In the genomic region with DNA sequence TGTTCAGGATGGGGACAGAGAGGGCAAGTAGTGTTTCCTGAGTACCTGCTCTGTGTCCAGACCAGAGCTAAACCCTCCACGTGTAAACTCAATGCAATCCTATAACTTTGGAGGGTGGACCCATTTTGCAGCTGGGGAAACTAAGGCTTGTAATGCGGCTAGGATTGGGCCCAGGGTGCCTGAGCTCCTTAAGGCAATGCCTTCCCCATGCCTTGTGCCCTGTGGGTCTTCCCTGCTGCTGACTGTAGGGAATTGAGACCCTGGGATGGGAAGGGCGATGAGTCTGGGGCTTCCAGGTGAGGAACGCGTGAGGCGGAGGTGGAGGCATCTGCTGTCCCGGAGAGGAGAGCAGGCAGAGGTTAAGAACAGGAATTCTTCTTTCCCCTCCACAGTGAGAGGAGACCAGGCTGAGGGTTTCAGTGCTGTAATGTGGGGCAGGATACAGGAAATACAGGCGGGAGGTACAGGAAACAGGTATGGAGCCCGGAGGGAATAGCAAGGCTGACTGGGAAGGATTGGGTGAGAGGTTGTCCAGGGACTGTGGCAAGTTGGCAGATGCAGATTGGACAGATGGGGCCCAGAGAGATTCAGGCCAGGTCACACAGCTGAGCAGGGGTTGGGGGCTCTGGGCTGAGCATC, we compare ENCODE assay signal across 1 cellular context.
TF ChIP-seq lines count a peak whose summit lies in the region.

No MANE protein-coding gene starts in this region.

TF ChIP-seq in HCT116, 20 proteins besides CTCF, POLR2A, EP300 and RAD21 (continued from another document):
- TF ChIP-seq SRF (IDR thresholded peaks at IDR 0.05; ENCODE audit: low read depth): no peak
- no peak for TF ChIP-seq CEBPB (IDR thresholded peaks at IDR 0.05; ENCODE audit: low read depth)
- TF ChIP-seq, protein P1, sequence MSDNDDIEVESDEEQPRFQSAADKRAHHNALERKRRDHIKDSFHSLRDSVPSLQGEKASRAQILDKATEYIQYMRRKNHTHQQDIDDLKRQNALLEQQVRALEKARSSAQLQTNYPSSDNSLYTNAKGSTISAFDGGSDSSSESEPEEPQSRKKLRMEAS (IDR thresholded peaks at IDR 0.05): no peak
- TF ChIP-seq, protein P2, sequence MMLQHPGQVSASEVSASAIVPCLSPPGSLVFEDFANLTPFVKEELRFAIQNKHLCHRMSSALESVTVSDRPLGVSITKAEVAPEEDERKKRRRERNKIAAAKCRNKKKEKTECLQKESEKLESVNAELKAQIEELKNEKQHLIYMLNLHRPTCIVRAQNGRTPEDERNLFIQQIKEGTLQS (IDR thresholded peaks at IDR 0.05): no peak
- TF ChIP-seq, protein P3, sequence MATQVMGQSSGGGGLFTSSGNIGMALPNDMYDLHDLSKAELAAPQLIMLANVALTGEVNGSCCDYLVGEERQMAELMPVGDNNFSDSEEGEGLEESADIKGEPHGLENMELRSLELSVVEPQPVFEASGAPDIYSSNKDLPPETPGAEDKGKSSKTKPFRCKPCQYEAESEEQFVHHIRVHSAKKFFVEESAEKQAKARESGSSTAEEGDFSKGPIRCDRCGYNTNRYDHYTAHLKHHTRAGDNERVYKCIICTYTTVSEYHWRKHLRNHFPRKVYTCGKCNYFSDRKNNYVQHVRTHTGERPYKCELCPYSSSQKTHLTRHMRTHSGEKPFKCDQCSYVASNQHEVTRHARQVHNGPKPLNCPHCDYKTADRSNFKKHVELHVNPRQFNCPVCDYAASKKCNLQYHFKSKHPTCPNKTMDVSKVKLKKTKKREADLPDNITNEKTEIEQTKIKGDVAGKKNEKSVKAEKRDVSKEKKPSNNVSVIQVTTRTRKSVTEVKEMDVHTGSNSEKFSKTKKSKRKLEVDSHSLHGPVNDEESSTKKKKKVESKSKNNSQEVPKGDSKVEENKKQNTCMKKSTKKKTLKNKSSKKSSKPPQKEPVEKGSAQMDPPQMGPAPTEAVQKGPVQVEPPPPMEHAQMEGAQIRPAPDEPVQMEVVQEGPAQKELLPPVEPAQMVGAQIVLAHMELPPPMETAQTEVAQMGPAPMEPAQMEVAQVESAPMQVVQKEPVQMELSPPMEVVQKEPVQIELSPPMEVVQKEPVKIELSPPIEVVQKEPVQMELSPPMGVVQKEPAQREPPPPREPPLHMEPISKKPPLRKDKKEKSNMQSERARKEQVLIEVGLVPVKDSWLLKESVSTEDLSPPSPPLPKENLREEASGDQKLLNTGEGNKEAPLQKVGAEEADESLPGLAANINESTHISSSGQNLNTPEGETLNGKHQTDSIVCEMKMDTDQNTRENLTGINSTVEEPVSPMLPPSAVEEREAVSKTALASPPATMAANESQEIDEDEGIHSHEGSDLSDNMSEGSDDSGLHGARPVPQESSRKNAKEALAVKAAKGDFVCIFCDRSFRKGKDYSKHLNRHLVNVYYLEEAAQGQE (IDR thresholded peaks at IDR 0.05; ENCODE audit: low read depth): no peak
- TF ChIP-seq ZNF274 (IDR thresholded peaks at IDR 0.05; ENCODE audit: low read depth, low read length): no peak
- TF ChIP-seq ELF1 (IDR thresholded peaks at IDR 0.05; ENCODE audit: borderline replicate concordance, low read depth): no peak
- no peak for TF ChIP-seq SIN3A (IDR thresholded peaks at IDR 0.05; ENCODE audit: low read depth)
- no peak for TF ChIP-seq JUND (IDR thresholded peaks at IDR 0.05)
- TF ChIP-seq ZFX (IDR thresholded peaks at IDR 0.05): no peak
- no peak for TF ChIP-seq EZH2 (IDR thresholded peaks at IDR 0.05)
- TF ChIP-seq EGR1 (IDR thresholded peaks at IDR 0.05; ENCODE audit: low read depth): no peak
- TF ChIP-seq YY1 (IDR thresholded peaks at IDR 0.05; ENCODE audit: extremely low read depth, insufficient replicate concordance, low read depth, low read length): no peak
- TF ChIP-seq, protein P4, sequence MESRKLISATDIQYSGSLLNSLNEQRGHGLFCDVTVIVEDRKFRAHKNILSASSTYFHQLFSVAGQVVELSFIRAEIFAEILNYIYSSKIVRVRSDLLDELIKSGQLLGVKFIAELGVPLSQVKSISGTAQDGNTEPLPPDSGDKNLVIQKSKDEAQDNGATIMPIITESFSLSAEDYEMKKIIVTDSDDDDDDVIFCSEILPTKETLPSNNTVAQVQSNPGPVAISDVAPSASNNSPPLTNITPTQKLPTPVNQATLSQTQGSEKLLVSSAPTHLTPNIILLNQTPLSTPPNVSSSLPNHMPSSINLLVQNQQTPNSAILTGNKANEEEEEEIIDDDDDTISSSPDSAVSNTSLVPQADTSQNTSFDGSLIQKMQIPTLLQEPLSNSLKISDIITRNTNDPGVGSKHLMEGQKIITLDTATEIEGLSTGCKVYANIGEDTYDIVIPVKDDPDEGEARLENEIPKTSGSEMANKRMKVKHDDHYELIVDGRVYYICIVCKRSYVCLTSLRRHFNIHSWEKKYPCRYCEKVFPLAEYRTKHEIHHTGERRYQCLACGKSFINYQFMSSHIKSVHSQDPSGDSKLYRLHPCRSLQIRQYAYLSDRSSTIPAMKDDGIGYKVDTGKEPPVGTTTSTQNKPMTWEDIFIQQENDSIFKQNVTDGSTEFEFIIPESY (IDR thresholded peaks at IDR 0.05; ENCODE audit: extremely low read depth, insufficient replicate concordance, low read length): no peak
- no peak for TF ChIP-seq EZH2phosphoT487 (IDR thresholded peaks at IDR 0.05; ENCODE audit: borderline replicate concordance)
- no peak for TF ChIP-seq POLR2AphosphoS5 (IDR thresholded peaks at IDR 0.05; ENCODE audit: low read depth, low read length)
